ENCODE assay signal across 1 cellular context in the genomic region with DNA sequence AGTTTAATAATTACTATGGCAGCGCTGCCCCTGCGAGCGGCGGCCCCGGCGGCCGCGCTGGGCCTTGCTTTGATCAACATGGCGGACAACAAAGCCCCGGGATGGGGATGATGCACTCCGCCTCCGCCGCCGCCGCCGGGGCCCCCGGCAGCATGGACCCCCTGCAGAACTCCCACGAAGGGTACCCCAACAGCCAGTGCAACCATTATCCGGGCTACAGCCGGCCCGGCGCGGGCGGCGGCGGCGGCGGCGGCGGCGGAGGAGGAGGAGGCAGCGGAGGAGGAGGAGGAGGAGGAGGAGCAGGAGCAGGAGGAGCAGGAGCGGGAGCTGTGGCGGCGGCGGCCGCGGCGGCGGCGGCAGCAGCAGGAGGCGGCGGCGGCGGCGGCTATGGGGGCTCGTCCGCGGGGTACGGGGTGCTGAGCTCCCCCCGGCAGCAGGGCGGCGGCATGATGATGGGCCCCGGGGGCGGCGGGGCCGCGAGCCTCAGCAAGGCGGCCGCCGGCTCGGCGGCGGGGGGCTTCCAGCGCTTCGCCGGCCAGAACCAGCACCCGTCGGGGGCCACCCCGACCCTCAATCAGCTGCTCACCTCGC.
A peak's percentile ranks its signal among the peaks of the same experiment; 100 is the strongest.
TF ChIP-seq lines count a peak whose summit lies in the region.

No MANE protein-coding gene starts in this region.

TF ChIP-seq in HepG2, 621 proteins besides CTCF, POLR2A, EP300 and RAD21 (continued from another document and continues in another):
- TF ChIP-seq, protein P1, sequence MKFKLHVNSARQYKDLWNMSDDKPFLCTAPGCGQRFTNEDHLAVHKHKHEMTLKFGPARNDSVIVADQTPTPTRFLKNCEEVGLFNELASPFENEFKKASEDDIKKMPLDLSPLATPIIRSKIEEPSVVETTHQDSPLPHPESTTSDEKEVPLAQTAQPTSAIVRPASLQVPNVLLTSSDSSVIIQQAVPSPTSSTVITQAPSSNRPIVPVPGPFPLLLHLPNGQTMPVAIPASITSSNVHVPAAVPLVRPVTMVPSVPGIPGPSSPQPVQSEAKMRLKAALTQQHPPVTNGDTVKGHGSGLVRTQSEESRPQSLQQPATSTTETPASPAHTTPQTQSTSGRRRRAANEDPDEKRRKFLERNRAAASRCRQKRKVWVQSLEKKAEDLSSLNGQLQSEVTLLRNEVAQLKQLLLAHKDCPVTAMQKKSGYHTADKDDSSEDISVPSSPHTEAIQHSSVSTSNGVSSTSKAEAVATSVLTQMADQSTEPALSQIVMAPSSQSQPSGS (CRISPR knock-in tag; IDR thresholded peaks at IDR 0.05), result no peak
- TF ChIP-seq ZNF12 (CRISPR knock-in tag; IDR thresholded peaks at IDR 0.05) (no peak), ASH2L (IDR thresholded peaks at IDR 0.05; ENCODE audit: insufficient read length, low read depth, low read length) (peak; percentile 78), XRCC5 (optimal IDR thresholded peaks at IDR 0.05; ENCODE audit: low read length) (peak; percentile 37), SKI (IDR thresholded peaks at IDR 0.05; ENCODE audit: partially characterized antibody) (no peak), TCF7 (IDR thresholded peaks at IDR 0.05; ENCODE audit: low read depth) (no peak; the same call in 1 of the 2 replicates), SRF (IDR thresholded peaks at IDR 0.05; ENCODE audit: low read depth, low read length) (no peak), ZNF20 (CRISPR knock-in tag; IDR thresholded peaks at IDR 0.05) (no peak), SRSF9 (IDR thresholded peaks at IDR 0.05; ENCODE audit: borderline replicate concordance, insufficient read depth, low read depth, low read length, poor library complexity, severe bottlenecking) (no peak), ZNF781 (CRISPR knock-in tag; IDR thresholded peaks at IDR 0.05; ENCODE audit: borderline replicate concordance, not compliant biosample characterization) (no peak), ZNF780A (CRISPR knock-in tag; IDR thresholded peaks at IDR 0.05) (no peak)
- TF ChIP-seq, protein P2, sequence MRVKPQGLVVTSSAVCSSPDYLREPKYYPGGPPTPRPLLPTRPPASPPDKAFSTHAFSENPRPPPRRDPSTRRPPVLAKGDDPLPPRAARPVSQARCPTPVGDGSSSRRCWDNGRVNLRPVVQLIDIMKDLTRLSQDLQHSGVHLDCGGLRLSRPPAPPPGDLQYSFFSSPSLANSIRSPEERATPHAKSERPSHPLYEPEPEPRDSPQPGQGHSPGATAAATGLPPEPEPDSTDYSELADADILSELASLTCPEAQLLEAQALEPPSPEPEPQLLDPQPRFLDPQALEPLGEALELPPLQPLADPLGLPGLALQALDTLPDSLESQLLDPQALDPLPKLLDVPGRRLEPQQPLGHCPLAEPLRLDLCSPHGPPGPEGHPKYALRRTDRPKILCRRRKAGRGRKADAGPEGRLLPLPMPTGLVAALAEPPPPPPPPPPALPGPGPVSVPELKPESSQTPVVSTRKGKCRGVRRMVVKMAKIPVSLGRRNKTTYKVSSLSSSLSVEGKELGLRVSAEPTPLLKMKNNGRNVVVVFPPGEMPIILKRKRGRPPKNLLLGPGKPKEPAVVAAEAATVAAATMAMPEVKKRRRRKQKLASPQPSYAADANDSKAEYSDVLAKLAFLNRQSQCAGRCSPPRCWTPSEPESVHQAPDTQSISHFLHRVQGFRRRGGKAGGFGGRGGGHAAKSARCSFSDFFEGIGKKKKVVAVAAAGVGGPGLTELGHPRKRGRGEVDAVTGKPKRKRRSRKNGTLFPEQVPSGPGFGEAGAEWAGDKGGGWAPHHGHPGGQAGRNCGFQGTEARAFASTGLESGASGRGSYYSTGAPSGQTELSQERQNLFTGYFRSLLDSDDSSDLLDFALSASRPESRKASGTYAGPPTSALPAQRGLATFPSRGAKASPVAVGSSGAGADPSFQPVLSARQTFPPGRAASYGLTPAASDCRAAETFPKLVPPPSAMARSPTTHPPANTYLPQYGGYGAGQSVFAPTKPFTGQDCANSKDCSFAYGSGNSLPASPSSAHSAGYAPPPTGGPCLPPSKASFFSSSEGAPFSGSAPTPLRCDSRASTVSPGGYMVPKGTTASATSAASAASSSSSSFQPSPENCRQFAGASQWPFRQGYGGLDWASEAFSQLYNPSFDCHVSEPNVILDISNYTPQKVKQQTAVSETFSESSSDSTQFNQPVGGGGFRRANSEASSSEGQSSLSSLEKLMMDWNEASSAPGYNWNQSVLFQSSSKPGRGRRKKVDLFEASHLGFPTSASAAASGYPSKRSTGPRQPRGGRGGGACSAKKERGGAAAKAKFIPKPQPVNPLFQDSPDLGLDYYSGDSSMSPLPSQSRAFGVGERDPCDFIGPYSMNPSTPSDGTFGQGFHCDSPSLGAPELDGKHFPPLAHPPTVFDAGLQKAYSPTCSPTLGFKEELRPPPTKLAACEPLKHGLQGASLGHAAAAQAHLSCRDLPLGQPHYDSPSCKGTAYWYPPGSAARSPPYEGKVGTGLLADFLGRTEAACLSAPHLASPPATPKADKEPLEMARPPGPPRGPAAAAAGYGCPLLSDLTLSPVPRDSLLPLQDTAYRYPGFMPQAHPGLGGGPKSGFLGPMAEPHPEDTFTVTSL (CRISPR knock-in tag; IDR thresholded peaks at IDR 0.05; ENCODE audit: borderline replicate concordance), result 0 out of 2 replicates have a peak, but pooled peaks have one; percentile 14
- TF ChIP-seq, protein P3, sequence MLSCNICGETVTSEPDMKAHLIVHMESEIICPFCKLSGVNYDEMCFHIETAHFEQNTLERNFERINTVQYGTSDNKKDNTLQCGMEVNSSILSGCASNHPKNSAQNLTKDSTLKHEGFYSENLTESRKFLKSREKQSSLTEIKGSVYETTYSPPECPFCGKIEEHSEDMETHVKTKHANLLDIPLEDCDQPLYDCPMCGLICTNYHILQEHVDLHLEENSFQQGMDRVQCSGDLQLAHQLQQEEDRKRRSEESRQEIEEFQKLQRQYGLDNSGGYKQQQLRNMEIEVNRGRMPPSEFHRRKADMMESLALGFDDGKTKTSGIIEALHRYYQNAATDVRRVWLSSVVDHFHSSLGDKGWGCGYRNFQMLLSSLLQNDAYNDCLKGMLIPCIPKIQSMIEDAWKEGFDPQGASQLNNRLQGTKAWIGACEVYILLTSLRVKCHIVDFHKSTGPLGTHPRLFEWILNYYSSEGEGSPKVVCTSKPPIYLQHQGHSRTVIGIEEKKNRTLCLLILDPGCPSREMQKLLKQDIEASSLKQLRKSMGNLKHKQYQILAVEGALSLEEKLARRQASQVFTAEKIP (CRISPR knock-in tag; IDR thresholded peaks at IDR 0.05; ENCODE audit: borderline replicate concordance), result no peak
- TF ChIP-seq, protein P4, sequence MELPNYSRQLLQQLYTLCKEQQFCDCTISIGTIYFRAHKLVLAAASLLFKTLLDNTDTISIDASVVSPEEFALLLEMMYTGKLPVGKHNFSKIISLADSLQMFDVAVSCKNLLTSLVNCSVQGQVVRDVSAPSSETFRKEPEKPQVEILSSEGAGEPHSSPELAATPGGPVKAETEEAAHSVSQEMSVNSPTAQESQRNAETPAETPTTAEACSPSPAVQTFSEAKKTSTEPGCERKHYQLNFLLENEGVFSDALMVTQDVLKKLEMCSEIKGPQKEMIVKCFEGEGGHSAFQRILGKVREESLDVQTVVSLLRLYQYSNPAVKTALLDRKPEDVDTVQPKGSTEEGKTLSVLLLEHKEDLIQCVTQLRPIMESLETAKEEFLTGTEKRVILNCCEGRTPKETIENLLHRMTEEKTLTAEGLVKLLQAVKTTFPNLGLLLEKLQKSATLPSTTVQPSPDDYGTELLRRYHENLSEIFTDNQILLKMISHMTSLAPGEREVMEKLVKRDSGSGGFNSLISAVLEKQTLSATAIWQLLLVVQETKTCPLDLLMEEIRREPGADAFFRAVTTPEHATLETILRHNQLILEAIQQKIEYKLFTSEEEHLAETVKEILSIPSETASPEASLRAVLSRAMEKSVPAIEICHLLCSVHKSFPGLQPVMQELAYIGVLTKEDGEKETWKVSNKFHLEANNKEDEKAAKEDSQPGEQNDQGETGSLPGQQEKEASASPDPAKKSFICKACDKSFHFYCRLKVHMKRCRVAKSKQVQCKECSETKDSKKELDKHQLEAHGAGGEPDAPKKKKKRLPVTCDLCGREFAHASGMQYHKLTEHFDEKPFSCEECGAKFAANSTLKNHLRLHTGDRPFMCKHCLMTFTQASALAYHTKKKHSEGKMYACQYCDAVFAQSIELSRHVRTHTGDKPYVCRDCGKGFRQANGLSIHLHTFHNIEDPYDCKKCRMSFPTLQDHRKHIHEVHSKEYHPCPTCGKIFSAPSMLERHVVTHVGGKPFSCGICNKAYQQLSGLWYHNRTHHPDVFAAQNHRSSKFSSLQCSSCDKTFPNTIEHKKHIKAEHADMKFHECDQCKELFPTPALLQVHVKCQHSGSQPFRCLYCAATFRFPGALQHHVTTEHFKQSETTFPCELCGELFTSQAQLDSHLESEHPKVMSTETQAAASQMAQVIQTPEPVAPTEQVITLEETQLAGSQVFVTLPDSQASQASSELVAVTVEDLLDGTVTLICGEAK (IDR thresholded peaks at IDR 0.05), result no peak
- TF ChIP-seq, protein P4 (CRISPR knock-in tag; IDR thresholded peaks at IDR 0.05), result no peak
- TF ChIP-seq, protein P5, sequence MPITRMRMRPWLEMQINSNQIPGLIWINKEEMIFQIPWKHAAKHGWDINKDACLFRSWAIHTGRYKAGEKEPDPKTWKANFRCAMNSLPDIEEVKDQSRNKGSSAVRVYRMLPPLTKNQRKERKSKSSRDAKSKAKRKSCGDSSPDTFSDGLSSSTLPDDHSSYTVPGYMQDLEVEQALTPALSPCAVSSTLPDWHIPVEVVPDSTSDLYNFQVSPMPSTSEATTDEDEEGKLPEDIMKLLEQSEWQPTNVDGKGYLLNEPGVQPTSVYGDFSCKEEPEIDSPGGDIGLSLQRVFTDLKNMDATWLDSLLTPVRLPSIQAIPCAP (CRISPR knock-in tag; IDR thresholded peaks at IDR 0.05; ENCODE audit: low read depth), result no peak
- TF ChIP-seq, protein P6, sequence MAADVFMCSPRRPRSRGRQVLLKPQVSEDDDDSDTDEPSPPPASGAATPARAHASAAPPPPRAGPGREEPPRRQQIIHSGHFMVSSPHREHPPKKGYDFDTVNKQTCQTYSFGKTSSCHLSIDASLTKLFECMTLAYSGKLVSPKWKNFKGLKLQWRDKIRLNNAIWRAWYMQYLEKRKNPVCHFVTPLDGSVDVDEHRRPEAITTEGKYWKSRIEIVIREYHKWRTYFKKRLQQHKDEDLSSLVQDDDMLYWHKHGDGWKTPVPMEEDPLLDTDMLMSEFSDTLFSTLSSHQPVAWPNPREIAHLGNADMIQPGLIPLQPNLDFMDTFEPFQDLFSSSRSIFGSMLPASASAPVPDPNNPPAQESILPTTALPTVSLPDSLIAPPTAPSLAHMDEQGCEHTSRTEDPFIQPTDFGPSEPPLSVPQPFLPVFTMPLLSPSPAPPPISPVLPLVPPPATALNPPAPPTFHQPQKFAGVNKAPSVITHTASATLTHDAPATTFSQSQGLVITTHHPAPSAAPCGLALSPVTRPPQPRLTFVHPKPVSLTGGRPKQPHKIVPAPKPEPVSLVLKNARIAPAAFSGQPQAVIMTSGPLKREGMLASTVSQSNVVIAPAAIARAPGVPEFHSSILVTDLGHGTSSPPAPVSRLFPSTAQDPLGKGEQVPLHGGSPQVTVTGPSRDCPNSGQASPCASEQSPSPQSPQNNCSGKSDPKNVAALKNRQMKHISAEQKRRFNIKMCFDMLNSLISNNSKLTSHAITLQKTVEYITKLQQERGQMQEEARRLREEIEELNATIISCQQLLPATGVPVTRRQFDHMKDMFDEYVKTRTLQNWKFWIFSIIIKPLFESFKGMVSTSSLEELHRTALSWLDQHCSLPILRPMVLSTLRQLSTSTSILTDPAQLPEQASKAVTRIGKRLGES (CRISPR knock-in tag; IDR thresholded peaks at IDR 0.05; ENCODE audit: borderline replicate concordance), result no peak
- TF ChIP-seq, protein P7, sequence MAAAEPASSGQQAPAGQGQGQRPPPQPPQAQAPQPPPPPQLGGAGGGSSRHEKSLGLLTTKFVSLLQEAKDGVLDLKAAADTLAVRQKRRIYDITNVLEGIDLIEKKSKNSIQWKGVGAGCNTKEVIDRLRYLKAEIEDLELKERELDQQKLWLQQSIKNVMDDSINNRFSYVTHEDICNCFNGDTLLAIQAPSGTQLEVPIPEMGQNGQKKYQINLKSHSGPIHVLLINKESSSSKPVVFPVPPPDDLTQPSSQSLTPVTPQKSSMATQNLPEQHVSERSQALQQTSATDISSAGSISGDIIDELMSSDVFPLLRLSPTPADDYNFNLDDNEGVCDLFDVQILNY (CRISPR knock-in tag; conservative IDR thresholded peaks at IDR 0.05), result no peak
- TF ChIP-seq, protein P8, sequence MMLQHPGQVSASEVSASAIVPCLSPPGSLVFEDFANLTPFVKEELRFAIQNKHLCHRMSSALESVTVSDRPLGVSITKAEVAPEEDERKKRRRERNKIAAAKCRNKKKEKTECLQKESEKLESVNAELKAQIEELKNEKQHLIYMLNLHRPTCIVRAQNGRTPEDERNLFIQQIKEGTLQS (CRISPR knock-in tag; IDR thresholded peaks at IDR 0.05), result no peak
